In genomic region chr10:108582387-108582786, GRCh38 we compare ENCODE assay signal across 17 cellular contexts.
DNase-seq lines count a peak whose midpoint lies in the region; ATAC-seq and TF ChIP-seq lines count a peak whose summit lies in the region.
"Had no signal": no experiment of that assay in that cellular context is flagged by ENCODE, and none has a peak within 500 bp of the region (broad histone marks: within the 10 kb centered on the region; RNA-seq: fewer than 3 reads in every experiment).

No MANE protein-coding gene starts in this region.

- H3K27ac ChIP-seq in mesodermal cell (ENCODE audit: low read depth, low read length, severe bottlenecking) (peak overlapping the region; percentile 71), body of pancreas (no peak overlapping the region)
- H3K27ac ChIP-seq: parathyroid adenoma, PC-9 had no signal

- H3K4me1 ChIP-seq in mesodermal cell (ENCODE audit: control insufficient read depth, insufficient read depth, low read length, poor library complexity, severe bottlenecking) (peaks cover 17% of the 10 kb centered on the region), body of pancreas (no peaks in the 10 kb centered on the region)
- H3K4me1 ChIP-seq: parathyroid adenoma had no signal

- TF ChIP-seq CTCF in body of pancreas (IDR thresholded peaks at IDR 0.05): no peak

- H3K9me3 ChIP-seq in mesodermal cell (ENCODE audit: control insufficient read depth, low read length) (no peaks in the 10 kb centered on the region), body of pancreas (no peaks in the 10 kb centered on the region)

- 83 to 88% methylated on average over 2 of the region's 3 CpGs for WGBS in mesodermal cell (ENCODE audit: insufficient coverage in 2 of 2), 2 experiments
- 58 to 65% methylated on average over 3 of the region's 3 CpGs for WGBS in body of pancreas, 2 donors

- no peak for TF ChIP-seq POLR2A in body of pancreas (IDR thresholded peaks at IDR 0.05)

- ATAC-seq in body of pancreas: no peak

- H3K36me3 ChIP-seq in mesodermal cell (ENCODE audit: control insufficient read depth, insufficient read depth, low read length) (no peaks in the 10 kb centered on the region), body of pancreas (replicated peaks in 1 of 2; ENCODE audit: insufficient read depth in 1 of 2, low read depth in 2 of 2) (no peaks in the 10 kb centered on the region)

- H3K4me3 ChIP-seq in mesodermal cell (ENCODE audit: extremely low read depth, insufficient read depth, low read length, poor library complexity, severe bottlenecking) (no peak overlapping the region), body of pancreas (no peak overlapping the region)
- H3K4me3 ChIP-seq: PC-9 had no signal

- no peaks in the 10 kb centered on the region for H3K27me3 ChIP-seq in body of pancreas

- DNase-seq in ELR (ENCODE audit: low read depth) (peak; percentile 81), OCI-M1 (lab: John Stamatoyannopoulos, UW) (peak; percentile 84), dermis blood vessel endothelial cell (peak; percentile 1), midbrain (lab: John Stamatoyannopoulos, UW) (no peak), body of pancreas (no peak), RPMI8226 (no peak)
- no peak for DNase-seq in effector CD8-positive, alpha-beta T cell (lab: John Stamatoyannopoulos, UW)
- DNase-seq: activated effector memory CD4-positive, alpha-beta T cell treated with anti-CD3 and anti-CD28 coated beads, Interleukin-2, amount 50 U/mL, for 16 hours; amniotic stem cell; Kasumi-1; naive B cell; NCI-H1092 treated with DMSO at 0.1 percent for 48 hours; PC-9; stimulated activated CD4-positive, alpha-beta T cell treated with anti-CD3 and anti-CD28 coated beads, Interleukin-4, amount 100 ng/mL, for 1 hour; T1000 had no signal

- intact Hi-C loops in body of pancreas (cut with DNase I): no loop called here

Comparison
In these comparisons a context has a peak if more than half of its experiments do, and no peak if none do; other contexts are left out.
1. DNase-seq: peak in ELR (single experiment), OCI-M1 (single experiment) and dermis blood vessel endothelial cell (single experiment); none in midbrain (single experiment), body of pancreas (0 of 4), RPMI8226 (single experiment) and effector CD8-positive, alpha-beta T cell (single experiment).